ENCODE assay signal across 15 cellular contexts in the genomic region with DNA sequence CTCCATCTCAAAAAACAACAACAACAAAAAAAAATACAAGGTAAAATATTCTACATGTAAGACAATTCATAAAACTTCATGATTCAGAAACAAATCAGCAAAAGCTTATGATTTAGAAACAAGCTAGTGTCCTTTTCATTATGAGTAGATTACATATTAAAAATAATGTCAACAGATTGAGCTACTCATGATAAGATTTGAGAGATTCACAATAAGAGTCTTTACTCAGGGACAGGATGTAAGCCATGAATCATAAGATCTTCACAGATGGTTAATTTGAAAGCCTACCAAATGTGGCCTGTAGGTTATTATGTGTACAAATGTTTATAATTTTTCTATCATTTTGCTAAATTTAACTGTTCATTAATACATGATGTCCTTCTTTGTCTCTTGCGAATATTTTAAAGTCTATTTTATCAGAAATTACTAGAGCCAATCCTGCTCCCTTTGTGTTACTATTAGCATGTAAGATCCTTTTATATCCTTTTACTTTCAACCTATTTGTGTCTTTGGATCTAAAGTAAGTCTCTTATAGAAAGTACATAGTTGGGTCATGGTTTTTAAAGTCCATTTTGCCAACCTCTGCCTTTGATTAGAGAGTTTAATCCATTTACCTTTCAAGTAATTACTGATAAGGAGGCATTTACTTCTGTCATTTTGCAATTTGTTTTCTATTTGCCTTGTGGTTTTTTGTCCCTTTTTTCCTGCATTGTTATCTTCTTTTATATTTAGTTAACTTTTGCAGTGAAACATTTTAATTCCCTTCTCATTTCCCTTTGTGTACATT.
"Had no signal": no experiment of that assay in that cellular context is flagged by ENCODE, and none has a peak within 500 bp of the region (broad histone marks: within the 10 kb centered on the region; RNA-seq: fewer than 3 reads in every experiment).

No MANE protein-coding gene starts in this region.

- H3K9me3 ChIP-seq: body of pancreas, esophagus muscularis mucosa, lower lobe of right lung had no signal

- ATAC-seq: body of pancreas, lower lobe of right lung had no signal

- H3K4me3 ChIP-seq: body of pancreas, esophagus muscularis mucosa, lower lobe of right lung had no signal

- H3K4me1 ChIP-seq: body of pancreas, esophagus muscularis mucosa, lower lobe of right lung, parathyroid adenoma had no signal

- H3K36me3 Mint-ChIP-seq: mesothelial cell of epicardium had no signal

- H3K4me3 Mint-ChIP-seq: activated naive CD4-positive, alpha-beta T cell treated with anti-CD3 and anti-CD28 coated beads, Interleukin-2, amount 50 U/mL, for 24 hours; activated T-cell treated with anti-CD3 and anti-CD28 coated beads, Interleukin-2, amount 50 U/mL, for 24 hours; mesothelial cell of epicardium; T-helper 2 cell treated with Interferon-gamma antibody and Interleukin-4, amounts not matched to agents 5 μg/mL and 100 μg/mL, for 36 hours had no signal

- H3K27me3 ChIP-seq: body of pancreas, esophagus muscularis mucosa had no signal

- H3K4me1 Mint-ChIP-seq: activated naive CD4-positive, alpha-beta T cell treated with anti-CD3 and anti-CD28 coated beads, Interleukin-2, amount 50 U/mL, for 24 hours had no signal

- H3K27ac ChIP-seq: body of pancreas, esophagus muscularis mucosa, lower lobe of right lung, parathyroid adenoma had no signal

- DNase-seq: activated CD4-positive, alpha-beta T cell treated with anti-CD3 and anti-CD28 coated beads, Interleukin-2, amount 50 U/mL, for 4 hours; activated CD4-positive, CD25-positive, alpha-beta regulatory T cell treated with anti-CD3 and anti-CD28 coated beads, Interleukin-2, amount 50 U/mL, for 72 hours; activated effector memory CD4-positive, alpha-beta T cell treated with Interleukin-2 at 50 U/mL for 16 hours; activated T-cell treated with anti-CD3 and anti-CD28 coated beads, Interleukin-2, amount 50 U/mL, for 24 hours; body of pancreas; lower lobe of right lung; retina; small intestine had no signal

- H3K36me3 ChIP-seq: esophagus muscularis mucosa, lower lobe of right lung had no signal

- FAIRE-seq: endometrium, small intestine, urothelium cell line had no signal

- H3K27ac Mint-ChIP-seq: activated naive CD4-positive, alpha-beta T cell treated with anti-CD3 and anti-CD28 coated beads, Interleukin-2, amount 50 U/mL, for 24 hours; activated T-cell treated with anti-CD3 and anti-CD28 coated beads, Interleukin-2, amount 50 U/mL, for 24 hours; mesothelial cell of epicardium; T-helper 2 cell treated with Interferon-gamma antibody and Interleukin-4, amounts not matched to agents 5 μg/mL and 100 μg/mL, for 36 hours had no signal
